ENCODE assay signal across 30 cellular contexts in the genomic region with DNA sequence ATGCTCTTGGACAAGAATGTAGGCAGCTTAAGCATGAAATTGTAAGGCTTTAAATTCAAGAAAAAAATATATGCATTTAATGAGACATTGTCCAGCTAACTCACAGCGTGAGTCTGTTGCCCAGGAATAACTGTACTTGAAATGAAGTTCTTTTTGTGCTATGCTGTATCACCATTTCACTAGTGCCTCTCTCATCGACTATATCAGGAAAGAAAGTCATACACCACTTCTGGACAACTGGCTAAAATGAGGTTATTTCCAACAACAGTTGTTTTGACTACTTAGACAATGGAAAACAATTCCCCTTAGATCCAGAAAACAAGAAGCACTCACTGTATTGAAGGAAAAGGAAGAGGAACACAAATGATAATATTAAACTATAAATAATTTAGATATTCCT.
"Had no signal": no experiment of that assay in that cellular context is flagged by ENCODE, and none has a peak within 500 bp of the region (broad histone marks: within the 10 kb centered on the region; RNA-seq: fewer than 3 reads in every experiment).

No MANE protein-coding gene starts in this region.

- ATAC-seq: naive thymus-derived CD8-positive, alpha-beta T cell; natural killer cell treated with Interleukin-12 subunit alpha and Interleukin-12 subunit beta and Interleukin-15 and Interleukin-18, amount 100 ng/mL, for 72 hours; pancreas; right lobe of liver; stimulated activated memory B cell treated with anti-CD40 and anti-IgM and Interleukin-4, amounts not matched to agents 10 μg/mL and 1 μg/mL and 100 μg/mL, for 72 hours; stimulated activated naive CD8-positive, alpha-beta T cell treated with anti-CD3 and anti-CD28 coated beads, Interleukin-15, amount 100 ng/mL, for 72 hours; stimulated activated naive CD8-positive, alpha-beta T cell treated with anti-CD3 and anti-CD28 coated beads, Interleukin-15, Interleukin-2, amounts not matched to agents 100 U/mL and 50 U/mL, for 24 hours; upper lobe of right lung had no signal

- H3K4me2 ChIP-seq: smooth muscle cell had no signal

- H3K9me3 ChIP-seq: neutrophil, pancreas, prostate gland, right atrium auricular region, right lobe of liver, sigmoid colon, suprapubic skin, testis, transverse colon, upper lobe of right lung had no signal

- H3K4me1 ChIP-seq: pancreas, prostate gland, right atrium auricular region, right lobe of liver, sigmoid colon, spleen, suprapubic skin, testis, tibial artery, transverse colon, upper lobe of right lung, uterus had no signal

- H3K36me3 ChIP-seq: neutrophil, pancreas, prostate gland, right atrium auricular region, right lobe of liver, sigmoid colon, spleen, suprapubic skin, tibial artery, transverse colon, upper lobe of right lung, uterus had no signal

- H3K27me3 ChIP-seq: neutrophil, pancreas, right atrium auricular region, right lobe of liver, sigmoid colon, spleen, suprapubic skin, testis, tibial artery, transverse colon, upper lobe of right lung, uterus had no signal

- DNase-seq: naive thymus-derived CD8-positive, alpha-beta T cell; nephron progenitor cell; nucleus accumbens; pancreas; retina; right lobe of liver; sigmoid colon; spleen; stimulated activated CD4-positive, alpha-beta T cell treated with anti-CD3 and anti-CD28 coated beads, Interleukin-12 subunit alpha, Interleukin-12 subunit beta, amount 100 ng/mL, for 4 hours; stimulated activated CD4-positive, alpha-beta T cell treated with anti-CD3 and anti-CD28 coated beads, Interleukin-1b, Interleukin-23, amount 100 ng/mL, for 48 hours; stimulated activated CD4-positive, alpha-beta T cell treated with anti-CD3 and anti-CD28 coated beads, Interleukin-4, amount 100 ng/mL, for 1 hour; stimulated activated CD4-positive, alpha-beta T cell treated with anti-CD3 and anti-CD28 coated beads, Interleukin-4, amount 100 ng/mL, for 4 hours; stimulated activated CD8-positive, alpha-beta memory T cell treated with anti-CD3 and anti-CD28 coated beads, Interleukin-4, amount 100 ng/mL, for 48 hours; stimulated activated naive CD4-positive, alpha-beta T cell; stimulated activated naive CD8-positive, alpha-beta T cell treated with anti-CD3 and anti-CD28 coated beads, Interleukin-15, amount 100 ng/mL, for 72 hours; stimulated activated naive CD8-positive, alpha-beta T cell treated with anti-CD3 and anti-CD28 coated beads, Interleukin-15, Interleukin-2, amounts not matched to agents 100 U/mL and 50 U/mL, for 24 hours; substantia nigra; testis; tibial artery; transverse colon; upper lobe of right lung; uterus had no signal

- H3K27ac ChIP-seq: neutrophil, pancreas, prostate gland, right atrium auricular region, right lobe of liver, sigmoid colon, skin epidermis, spleen, suprapubic skin, testis, tibial artery, transverse colon, upper lobe of right lung, uterus had no signal

- H3K4me3 ChIP-seq: pancreas, prostate gland, right atrium auricular region, right lobe of liver, sigmoid colon, skin epidermis, smooth muscle cell, spleen, suprapubic skin, testis, tibial artery, transverse colon, upper lobe of right lung, uterus had no signal
